24 cellular contexts compared by ENCODE assay signal in genomic region chr18:5974696-5975095, GRCh38.
DNase-seq lines count a peak whose midpoint lies in the region; ATAC-seq, FAIRE-seq and TF ChIP-seq lines count a peak whose summit lies in the region.
"Had no signal": no experiment of that assay in that cellular context is flagged by ENCODE, and none has a peak within 500 bp of the region (broad histone marks: within the 10 kb centered on the region; RNA-seq: fewer than 3 reads in every experiment).

No MANE protein-coding gene starts in this region.

- H3K9me3 ChIP-seq in endodermal cell (ENCODE audit: control insufficient read depth, low read length), result no peaks in the 10 kb centered on the region
- H3K9me3 ChIP-seq: esophagus squamous epithelium, left lung, Peyer's patch, right lobe of liver had no signal

- no peak for TF ChIP-seq POLR2A in GM12891 (IDR thresholded peaks at IDR 0.05; ENCODE audit: low read depth, low read length)

- WGBS in endodermal cell (ENCODE audit: insufficient coverage in 1 of 2, insufficient read length in 1 of 2), 2 experiments, result 88 to 94% methylated on average over 2 of the region's 2 CpGs

- H3K27ac ChIP-seq in endodermal cell (ENCODE audit: low read depth, low read length), result no peak overlapping the region
- H3K27ac ChIP-seq: esophagus squamous epithelium, left lung, Peyer's patch, right lobe of liver had no signal

- H3K4me1 ChIP-seq in endodermal cell (ENCODE audit: control insufficient read depth, insufficient read depth, low read length), result peaks cover 21% of the 10 kb centered on the region
- H3K4me1 ChIP-seq: left lung had no signal

- H3K36me3 Mint-ChIP-seq in endodermal cell (ENCODE audit: low read depth), result no peaks in the 10 kb centered on the region
- H3K36me3 Mint-ChIP-seq: CD4-positive, alpha-beta memory T cell had no signal

- no peak overlapping the region for H3K9ac ChIP-seq in endodermal cell (ENCODE audit: extremely low read depth, low read length, poor library complexity, severe bottlenecking)

- FAIRE-seq in GM12891 (lab: Jason Lieb, UNC), result peak; percentile 63
- FAIRE-seq: TTC549 had no signal

- no peak overlapping the region for H3K27ac Mint-ChIP-seq in endodermal cell
- H3K27ac Mint-ChIP-seq: activated CD4-positive, alpha-beta T cell treated with anti-CD3 and anti-CD28 coated beads, Interleukin-2, amount 10 ng/mL, durations not matched to agents 24 days and 14 days; CD4-positive, alpha-beta memory T cell had no signal

- H3K36me3 ChIP-seq in endodermal cell (ENCODE audit: control insufficient read depth, insufficient read depth, low read length), result no peaks in the 10 kb centered on the region
- H3K36me3 ChIP-seq: esophagus squamous epithelium, left lung, Peyer's patch, right lobe of liver had no signal

- peaks cover 45% of the 10 kb centered on the region for H3K4me1 Mint-ChIP-seq in endodermal cell
- H3K4me1 Mint-ChIP-seq: CD4-positive, alpha-beta memory T cell had no signal

- no peak overlapping the region for H3K4me3 ChIP-seq in endodermal cell (ENCODE audit: low read length)
- H3K4me3 ChIP-seq: esophagus squamous epithelium, left lung, Peyer's patch, right lobe of liver had no signal

- no peaks in the 10 kb centered on the region for H3K27me3 ChIP-seq in endodermal cell (ENCODE audit: control insufficient read depth, insufficient read depth, low read length, poor library complexity, severe bottlenecking)
- H3K27me3 ChIP-seq: esophagus squamous epithelium, left lung, Peyer's patch, right lobe of liver had no signal

- H3K4me3 Mint-ChIP-seq in endodermal cell, result no peak overlapping the region
- H3K4me3 Mint-ChIP-seq: activated CD4-positive, alpha-beta T cell treated with anti-CD3 and anti-CD28 coated beads, Interleukin-2, amount 10 ng/mL, durations not matched to agents 24 days and 14 days; CD4-positive, alpha-beta memory T cell; central memory CD8-positive, alpha-beta T cell had no signal

- H3K9me3 Mint-ChIP-seq in endodermal cell, result no peaks in the 10 kb centered on the region
- H3K9me3 Mint-ChIP-seq: activated CD4-positive, alpha-beta T cell treated with anti-CD3 and anti-CD28 coated beads, Interleukin-2, amount 10 ng/mL, durations not matched to agents 24 days and 14 days; CD4-positive, alpha-beta memory T cell; central memory CD8-positive, alpha-beta T cell had no signal

- DNase-seq in GM12891 (ENCODE audit: insufficient read length, low spot score) (no peak), endodermal cell (peak; percentile 16), NCI-H524 treated with DMSO at 0.1 percent for 48 hours (lab: John Stamatoyannopoulos, UW) (no peak), glomerular visceral epithelial cell (ENCODE audit: extremely low spot score) (no peak)
- no peak for DNase-seq in activated T-cell treated with anti-CD3 and anti-CD28 coated beads, Interleukin-2, amount 50 U/mL, for 48 hours
- DNase-seq: activated CD4-positive, alpha-beta T cell treated with anti-CD3 and anti-CD28 coated beads, Interleukin-2, amount 10 ng/mL, durations not matched to agents 24 days and 14 days; activated CD8-positive, alpha-beta memory T cell treated with anti-CD3 and anti-CD28 coated beads, Interleukin-2, amount 50 U/mL, for 4 hours; CD4-positive, alpha-beta memory T cell; DMS79 treated with DMSO at 0.1 percent for 48 hours; effector CD4-positive, alpha-beta T cell; esophagus squamous epithelium; glutamatergic neuron; left lung; NCI-H1417; NCI-H748 treated with DMSO at 0.1 percent for 48 hours; nucleus accumbens; Peyer's patch; right lobe of liver; stimulated activated CD4-positive, alpha-beta T cell treated with anti-CD3 and anti-CD28 coated beads, Interleukin-1b, Interleukin-23, amount 100 ng/mL, for 48 hours had no signal

- peaks cover 2% of the 10 kb centered on the region for H3K27me3 Mint-ChIP-seq in endodermal cell (ENCODE audit: insufficient read depth)
- H3K27me3 Mint-ChIP-seq: CD4-positive, alpha-beta memory T cell; central memory CD8-positive, alpha-beta T cell had no signal

- TF ChIP-seq CTCF in endodermal cell (conservative IDR thresholded peaks at IDR 0.05), result no peak

- ATAC-seq in GM21447 (IDR thresholded peaks at IDR 0.05; ENCODE audit: unreplicated experiment) (peak; percentile 20), HG03457 (IDR thresholded peaks at IDR 0.05; ENCODE audit: unreplicated experiment) (peak; percentile 17), HG02642 (IDR thresholded peaks at IDR 0.05; ENCODE audit: poor library complexity, unreplicated experiment) (no peak)
- ATAC-seq: right lobe of liver had no signal

TF ChIP-seq in GM12891, 5 proteins besides CTCF, POLR2A, EP300 and RAD21:
- no peak for TF ChIP-seq POU2F2 (IDR thresholded peaks at IDR 0.05; ENCODE audit: low read depth, low read length)
- no peak for TF ChIP-seq SPI1 (IDR thresholded peaks at IDR 0.05; ENCODE audit: low read depth, low read length)
- TF ChIP-seq TAF1 (IDR thresholded peaks at IDR 0.05; ENCODE audit: low read depth, low read length), result no peak
- TF ChIP-seq PAX5 (IDR thresholded peaks at IDR 0.05; ENCODE audit: insufficient read depth, low read length, severe bottlenecking), result no peak
- TF ChIP-seq POLR2AphosphoS5 (IDR thresholded peaks at IDR 0.05; ENCODE audit: low read depth, low read length), result no peak
